13 cellular contexts compared by ENCODE assay signal in the genomic region with DNA sequence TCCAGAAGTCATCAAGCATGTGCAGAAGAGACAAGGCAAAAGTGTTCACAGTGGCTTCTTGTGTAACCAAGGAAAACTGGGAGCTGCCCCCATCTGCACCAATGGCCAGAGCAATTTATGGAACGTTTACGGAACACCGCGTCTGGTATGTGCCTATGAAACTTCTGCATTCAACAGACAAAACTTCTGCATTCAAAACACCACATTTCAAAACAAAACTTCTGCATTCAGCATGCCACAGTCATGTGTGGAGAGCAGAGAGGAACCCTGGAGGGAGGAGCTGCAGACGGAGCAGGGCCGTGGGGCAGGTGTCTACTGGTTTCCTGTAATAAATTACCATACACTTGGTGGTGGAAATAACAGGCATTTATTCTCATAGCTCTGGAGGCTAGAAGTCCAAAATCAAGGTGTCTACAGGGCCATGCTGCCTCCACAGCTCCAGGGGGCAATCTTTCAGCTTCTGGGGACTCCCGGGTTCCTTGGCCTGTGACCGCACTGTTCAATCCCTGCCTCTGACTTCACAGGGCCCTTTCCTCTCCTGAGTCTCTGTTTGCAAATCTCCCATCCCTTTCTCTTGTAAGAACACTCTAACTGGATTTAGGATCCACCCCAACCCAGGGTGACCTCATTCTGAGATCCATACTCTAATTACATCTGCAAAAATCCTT. TPM values are rescaled to one million over a fixed set of nuclear protein-coding genes. Genes with fewer than 3 reads are reported as not detected.
DNase-seq lines count a peak whose midpoint lies in the region; ATAC-seq and TF ChIP-seq lines count a peak whose summit lies in the region.
"Had no signal": no experiment of that assay in that cellular context is flagged by ENCODE, and none has a peak within 500 bp of the region (broad histone marks: within the 10 kb centered on the region; RNA-seq: fewer than 3 reads in every experiment).

No MANE protein-coding gene starts in this region.

- DNase-seq in Caki2 (ENCODE audit: low read depth) = peak; percentile 90
- DNase-seq in central memory CD8-positive, alpha-beta T cell (ENCODE audit: low spot score in 2 of 2) = no peak
- DNase-seq in NCI-H1930 (lab: John Stamatoyannopoulos, UW) = no peak
- no peak for DNase-seq in foreskin keratinocyte
- DNase-seq: activated T-cell treated with anti-CD3 and anti-CD28 coated beads, Interleukin-2, amount 50 U/mL, for 4 hours; Caco-2; cortex of kidney; NCI-H446; stimulated activated CD4-positive, alpha-beta T cell treated with anti-CD3 and anti-CD28 coated beads, Interleukin-4, amount 100 ng/mL, for 4 hours had no signal

- H3K9me3 Mint-ChIP-seq in central memory CD8-positive, alpha-beta T cell = no peaks in the 10 kb centered on the region

- H3K27me3 Mint-ChIP-seq in central memory CD8-positive, alpha-beta T cell = no peaks in the 10 kb centered on the region

- no peaks in the 10 kb centered on the region for H3K9me3 ChIP-seq in mucosa of rectum (ENCODE audit: control insufficient read depth in 2 of 2, low read length in 2 of 2)
- H3K9me3 ChIP-seq: Caco-2 had no signal

- peaks cover 9% of the 10 kb centered on the region for H3K4me1 Mint-ChIP-seq in central memory CD8-positive, alpha-beta T cell

- no peaks in the 10 kb centered on the region for H3K27me3 ChIP-seq in mucosa of rectum (ENCODE audit: control insufficient read depth in 2 of 2, insufficient read depth in 2 of 2, low read length in 2 of 2)
- no peaks in the 10 kb centered on the region for H3K27me3 ChIP-seq in foreskin keratinocyte

- no peak for TF ChIP-seq CTCF in foreskin keratinocyte (conservative IDR thresholded peaks at IDR 0.05)

- H3K4me3 Mint-ChIP-seq in central memory CD8-positive, alpha-beta T cell = no peak overlapping the region
- H3K4me3 Mint-ChIP-seq: activated T-cell treated with anti-CD3 and anti-CD28 coated beads, Interleukin-2, amount 50 U/mL, for 4 hours had no signal

- in situ Hi-C loops in Caki2 (cut with HindIII; ENCODE audit: low pct_unique_long_range_greater_than_20kb, low sequenced_read_pairs) = no loop called here

- TF ChIP-seq RAD21 in Ishikawa (IDR thresholded peaks at IDR 0.05; ENCODE audit: low read depth) = peak; percentile 17; the same call in 1 of the 2 replicates

- peak; percentile 58 for ATAC-seq in central memory CD8-positive, alpha-beta T cell (replicated peaks; ENCODE audit: extremely low read depth, poor library complexity, severe bottlenecking)
- ATAC-seq in foreskin keratinocyte = no peak
- no peak for ATAC-seq in HG03432 (IDR thresholded peaks at IDR 0.05; ENCODE audit: unreplicated experiment)
- ATAC-seq in GM21367 (IDR thresholded peaks at IDR 0.05; ENCODE audit: unreplicated experiment) = no peak
- ATAC-seq: activated T-cell treated with anti-CD3 and anti-CD28 coated beads, Interleukin-2, amount 50 U/mL, for 4 hours had no signal

- TF ChIP-seq EP300 in Ishikawa (IDR thresholded peaks at IDR 0.05; ENCODE audit: borderline replicate concordance) = peak; percentile 67; the same call in 1 of the 2 replicates

- no peak overlapping the region for H3K27ac Mint-ChIP-seq in central memory CD8-positive, alpha-beta T cell (ENCODE audit: low read depth)

- no peak overlapping the region for H3K4me3 ChIP-seq in mucosa of rectum (ENCODE audit: low read length in 2 of 2)

- H3K27ac ChIP-seq in mucosa of rectum (ENCODE audit: low read depth in 2 of 2, low read length in 2 of 2) (peak overlapping the region; percentile 34 to 46), foreskin keratinocyte (no peak overlapping the region)

- no peaks in the 10 kb centered on the region for H3K36me3 ChIP-seq in mucosa of rectum (ENCODE audit: control insufficient read depth in 2 of 2, insufficient read depth in 2 of 2, low read length in 2 of 2)

- H3K4me1 ChIP-seq in mucosa of rectum (ENCODE audit: control insufficient read depth in 2 of 2, insufficient read depth in 2 of 2, low read length in 2 of 2) (peaks cover under 1 to 3% of the 10 kb centered on the region in 2 donors), foreskin keratinocyte (peaks cover 31% of the 10 kb centered on the region)

- no peaks in the 10 kb centered on the region for H3K36me3 Mint-ChIP-seq in central memory CD8-positive, alpha-beta T cell (ENCODE audit: insufficient read depth)

- H3K9ac ChIP-seq in mucosa of rectum (ENCODE audit: low read depth in 1 of 2, low read length in 2 of 2) = no peak overlapping the region

TF ChIP-seq in Ishikawa, 13 proteins besides CTCF, POLR2A, EP300 and RAD21:
- TF ChIP-seq TEAD4 (IDR thresholded peaks at IDR 0.05) (peak; percentile 56), CEBPB (IDR thresholded peaks at IDR 0.05) (peak; percentile 33; the same call in 1 of the 2 replicates), MAX (IDR thresholded peaks at IDR 0.05) (peak; percentile 19; the same call in 1 of the 2 replicates), TCF12 (IDR thresholded peaks at IDR 0.05; ENCODE audit: low read depth) (no peak; the same call in 1 of the 2 replicates), FOXM1 (IDR thresholded peaks at IDR 0.05; ENCODE audit: borderline replicate concordance, low read depth) (peak; percentile 62; the same call in 1 of the 2 replicates)
- TF ChIP-seq, protein P1, sequence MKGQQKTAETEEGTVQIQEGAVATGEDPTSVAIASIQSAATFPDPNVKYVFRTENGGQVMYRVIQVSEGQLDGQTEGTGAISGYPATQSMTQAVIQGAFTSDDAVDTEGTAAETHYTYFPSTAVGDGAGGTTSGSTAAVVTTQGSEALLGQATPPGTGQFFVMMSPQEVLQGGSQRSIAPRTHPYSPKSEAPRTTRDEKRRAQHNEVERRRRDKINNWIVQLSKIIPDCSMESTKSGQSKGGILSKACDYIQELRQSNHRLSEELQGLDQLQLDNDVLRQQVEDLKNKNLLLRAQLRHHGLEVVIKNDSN (IDR thresholded peaks at IDR 0.05) = 0 out of 2 replicates have a peak, but pooled peaks have one; percentile 8

RNA-seq across cellular contexts. Expression of gene RPL3, which starts 32.2 kb away (rescaled TPM):
- 5,144 and 5,940 TPM in 2 replicates for total RNA-seq in Caki2 (2014; rRNA removed; shearing (Covaris generic); ENCODE audit: low replicate concordance)
- total RNA-seq in foreskin keratinocyte = 1,748 and 1,956 TPM in 2 replicates
- 2,461 and 2,465 TPM in 2 replicates for polyA plus RNA-seq in foreskin keratinocyte

RNA-seq across cellular contexts. Expression of gene PDGFB, which starts 42.4 kb away (rescaled TPM):
- 20.9 and 37.3 TPM in 2 replicates for total RNA-seq in Caki2 (2014; rRNA removed; shearing (Covaris generic); ENCODE audit: low replicate concordance)
- total RNA-seq in foreskin keratinocyte = 10.9 and 12.8 TPM in 2 replicates
- polyA plus RNA-seq in foreskin keratinocyte = 9.8 and 12.0 TPM in 2 replicates
